Comparison of ENCODE assay signal across 27 cellular contexts in genomic region chr5:40514986-40515385, GRCh38.
DNase-seq lines count a peak whose midpoint lies in the region; ATAC-seq and TF ChIP-seq lines count a peak whose summit lies in the region.
"Had no signal": no experiment of that assay in that cellular context is flagged by ENCODE, and none has a peak within 500 bp of the region (broad histone marks: within the 10 kb centered on the region; RNA-seq: fewer than 3 reads in every experiment).

No MANE protein-coding gene starts in this region.

- H3K9me3 ChIP-seq in DOHH2 (ENCODE audit: control insufficient read depth, insufficient read depth, low read length), result no peaks in the 10 kb centered on the region
- H3K9me3 ChIP-seq: HAP-1, left ventricle myocardium inferior, upper lobe of right lung had no signal

- peak overlapping the region; percentile 87 for H3K27ac Mint-ChIP-seq in activated naive CD4-positive, alpha-beta T cell treated with anti-CD3 and anti-CD28 coated beads, Interleukin-2, amount 10 ng/mL, durations not matched to agents 7 days and 5 days
- peak overlapping the region; percentile 21 for H3K27ac Mint-ChIP-seq in activated CD8-positive, alpha-beta T cell treated with anti-CD3 and anti-CD28 coated beads for 36 hours
- peak overlapping the region; percentile 69 to 96 (median 84) for H3K27ac Mint-ChIP-seq in naive thymus-derived CD8-positive, alpha-beta T cell
- H3K27ac Mint-ChIP-seq: activated B cell treated with CpG ODN at 0.5 μM for 24 hours; activated CD8-positive, alpha-beta memory T cell treated with anti-CD3 and anti-CD28 coated beads, Interleukin-2, amount 10 ng/mL, durations not matched to agents 7 days and 5 days; nephron progenitor cell had no signal

- no peak for ATAC-seq in activated CD8-positive, alpha-beta T cell treated with anti-CD3 and anti-CD28 coated beads for 36 hours
- peak; percentile 46 to 83 for ATAC-seq in naive thymus-derived CD8-positive, alpha-beta T cell
- ATAC-seq: activated CD8-positive, alpha-beta memory T cell treated with anti-CD3 and anti-CD28 coated beads, Interleukin-2, amount 10 ng/mL, durations not matched to agents 7 days and 5 days; right cardiac atrium; upper lobe of right lung had no signal

- H3K27ac ChIP-seq in DOHH2 (ENCODE audit: low read depth, low read length), result no peak overlapping the region
- H3K27ac ChIP-seq: C4-2B, hepatocyte, left ventricle myocardium inferior, parathyroid adenoma, SK-N-MC, upper lobe of right lung had no signal

- H3K4me2 ChIP-seq in DOHH2 (ENCODE audit: low read length), result 0 out of 2 replicates have a peak overlapping the region, but pooled peaks have one; percentile 18
- H3K4me2 ChIP-seq: hepatocyte had no signal

- no peak overlapping the region for H3K4me3 ChIP-seq in DOHH2 (ENCODE audit: low read length)
- H3K4me3 ChIP-seq: HAP-1, hepatocyte, left ventricle myocardium inferior, SK-N-MC, upper lobe of right lung had no signal

- peaks cover 48% of the 10 kb centered on the region for H3K4me1 Mint-ChIP-seq in activated naive CD4-positive, alpha-beta T cell treated with anti-CD3 and anti-CD28 coated beads, Interleukin-2, amount 10 ng/mL, durations not matched to agents 7 days and 5 days
- peaks cover 30% of the 10 kb centered on the region for H3K4me1 Mint-ChIP-seq in activated CD8-positive, alpha-beta T cell treated with anti-CD3 and anti-CD28 coated beads for 36 hours (ENCODE audit: low read depth)
- H3K4me1 Mint-ChIP-seq in naive thymus-derived CD8-positive, alpha-beta T cell, result peaks cover 25 to 42% (median 29%) of the 10 kb centered on the region in 4 donors
- H3K4me1 Mint-ChIP-seq: nephron progenitor cell had no signal

- no peaks in the 10 kb centered on the region for H3F3A ChIP-seq in DOHH2 (ENCODE audit: control insufficient read depth, insufficient read depth)

- peak; percentile 38 for DNase-seq in activated naive CD4-positive, alpha-beta T cell treated with anti-CD3 and anti-CD28 coated beads, Interleukin-2, amount 10 ng/mL, durations not matched to agents 7 days and 5 days
- DNase-seq in activated naive CD4-positive, alpha-beta T cell treated with Interleukin-2 at 50 U/mL for 16 hours, result no peak
- no peak for DNase-seq in activated CD8-positive, alpha-beta T cell treated with anti-CD3 and anti-CD28 coated beads for 36 hours
- peak in 6 of 10 donors; percentile 2 to 56 (median 31) for DNase-seq in naive thymus-derived CD8-positive, alpha-beta T cell
- no peak for DNase-seq in activated CD4-positive, CD25-positive, alpha-beta regulatory T cell (lab: John Stamatoyannopoulos, UW)
- DNase-seq in NK-92 treated with Interleukin-12 subunit alpha and Interleukin-12 subunit beta, amount 100 ng/mL, for 24 hours (lab: John Stamatoyannopoulos, UW), result no peak
- DNase-seq in glomerular visceral epithelial cell (ENCODE audit: extremely low spot score), result no peak
- DNase-seq: ACHN; activated B cell treated with CpG ODN at 0.5 μM for 24 hours; activated CD8-positive, alpha-beta memory T cell treated with anti-CD3 and anti-CD28 coated beads, Interleukin-2, amount 10 ng/mL, durations not matched to agents 7 days and 5 days; cerebellar nuclear complex; DMS53; foreskin fibroblast; IMR-90; left ventricle myocardium inferior; MM.1S; NCI-H1436; NCI-H524; nephron progenitor cell; right cardiac atrium; upper lobe of right lung had no signal

- no peaks in the 10 kb centered on the region for H4K20me1 ChIP-seq in DOHH2 (ENCODE audit: control insufficient read depth, insufficient read depth, low read depth, low read length)

- peak overlapping the region; percentile 13 for H3K4me3 Mint-ChIP-seq in activated naive CD4-positive, alpha-beta T cell treated with anti-CD3 and anti-CD28 coated beads, Interleukin-2, amount 10 ng/mL, durations not matched to agents 7 days and 5 days
- H3K4me3 Mint-ChIP-seq in activated CD8-positive, alpha-beta T cell treated with anti-CD3 and anti-CD28 coated beads for 36 hours, result no peak overlapping the region
- H3K4me3 Mint-ChIP-seq in naive thymus-derived CD8-positive, alpha-beta T cell, result peak overlapping the region in 9 of 10 donors; percentile 38 to 77 (median 63)
- H3K4me3 Mint-ChIP-seq: activated B cell treated with CpG ODN at 0.5 μM for 24 hours; activated CD8-positive, alpha-beta memory T cell treated with anti-CD3 and anti-CD28 coated beads, Interleukin-2, amount 10 ng/mL, durations not matched to agents 7 days and 5 days; nephron progenitor cell had no signal

- POLR2A ChIA-PET in activated CD8-positive, alpha-beta T cell treated with anti-CD3 and anti-CD28 coated beads for 36 hours (lab: Charles Lee), result no interaction called here
- POLR2A ChIA-PET in naive thymus-derived CD8-positive, alpha-beta T cell (lab: Charles Lee), result interaction anchor here (1.8 kb wide), 1 partner anchor 165 kb away, joined by 4 read pairs; the partner anchor contains the start of gene PTGER4

- H3K4me1 ChIP-seq in DOHH2 (ENCODE audit: control insufficient read depth, low read length), result peaks cover 8% of the 10 kb centered on the region
- H3K4me1 ChIP-seq: HAP-1, left ventricle myocardium inferior, parathyroid adenoma, upper lobe of right lung had no signal

- no peaks in the 10 kb centered on the region for H3K27me3 ChIP-seq in DOHH2 (ENCODE audit: control insufficient read depth, low read length)
- H3K27me3 ChIP-seq: hepatocyte, upper lobe of right lung had no signal

- no peaks in the 10 kb centered on the region for H3K79me2 ChIP-seq in DOHH2 (ENCODE audit: control insufficient read depth, low read length)
- H3K79me2 ChIP-seq: hepatocyte, parathyroid adenoma had no signal

- H3K36me3 Mint-ChIP-seq in activated naive CD4-positive, alpha-beta T cell treated with anti-CD3 and anti-CD28 coated beads, Interleukin-2, amount 10 ng/mL, durations not matched to agents 7 days and 5 days, result peaks cover 11% of the 10 kb centered on the region
- H3K36me3 Mint-ChIP-seq in activated CD8-positive, alpha-beta T cell treated with anti-CD3 and anti-CD28 coated beads for 36 hours (ENCODE audit: low read depth), result peaks cover 4% of the 10 kb centered on the region
- H3K36me3 Mint-ChIP-seq in naive thymus-derived CD8-positive, alpha-beta T cell, result no peaks in the 10 kb centered on the region

- CTCF ChIA-PET in activated naive CD4-positive, alpha-beta T cell treated with anti-CD3 and anti-CD28 coated beads, Interleukin-2, amount 10 ng/mL, durations not matched to agents 7 days and 5 days (lab: Charles Lee), result no interaction called here
- CTCF ChIA-PET in activated CD8-positive, alpha-beta T cell treated with anti-CD3 and anti-CD28 coated beads for 36 hours (lab: Charles Lee), result interaction anchor here (0.7 to 2.0 kb wide), 4 partner anchors 11 to 158 kb away, joined by 3 to 7 read pairs (median 3); no protein-coding TSS in a partner anchor

- intact Hi-C loops in activated CD8-positive, alpha-beta T cell treated with anti-CD3 and anti-CD28 coated beads for 36 hours (cut with micrococcal nuclease), result no loop called here

- TF ChIP-seq CTCF in DOHH2 (IDR thresholded peaks at IDR 0.05; ENCODE audit: low read depth, low read length, poor library complexity, severe bottlenecking), result no peak
- TF ChIP-seq CTCF in activated CD8-positive, alpha-beta T cell treated with anti-CD3 and anti-CD28 coated beads for 36 hours (IDR thresholded peaks at IDR 0.05), result no peak

- no peaks in the 10 kb centered on the region for H3K27me3 Mint-ChIP-seq in activated naive CD4-positive, alpha-beta T cell treated with anti-CD3 and anti-CD28 coated beads, Interleukin-2, amount 10 ng/mL, durations not matched to agents 7 days and 5 days
- no peaks in the 10 kb centered on the region for H3K27me3 Mint-ChIP-seq in activated CD8-positive, alpha-beta T cell treated with anti-CD3 and anti-CD28 coated beads for 36 hours
- no peaks in the 10 kb centered on the region for H3K27me3 Mint-ChIP-seq in naive thymus-derived CD8-positive, alpha-beta T cell
- H3K27me3 Mint-ChIP-seq: activated B cell treated with CpG ODN at 0.5 μM for 24 hours; activated CD8-positive, alpha-beta memory T cell treated with anti-CD3 and anti-CD28 coated beads, Interleukin-2, amount 10 ng/mL, durations not matched to agents 7 days and 5 days had no signal

- peaks cover 4% of the 10 kb centered on the region for H3K9me3 Mint-ChIP-seq in activated naive CD4-positive, alpha-beta T cell treated with anti-CD3 and anti-CD28 coated beads, Interleukin-2, amount 10 ng/mL, durations not matched to agents 7 days and 5 days
- H3K9me3 Mint-ChIP-seq in activated CD8-positive, alpha-beta T cell treated with anti-CD3 and anti-CD28 coated beads for 36 hours, result no peaks in the 10 kb centered on the region
- no peaks in the 10 kb centered on the region for H3K9me3 Mint-ChIP-seq in naive thymus-derived CD8-positive, alpha-beta T cell
- H3K9me3 Mint-ChIP-seq: activated B cell treated with CpG ODN at 0.5 μM for 24 hours, nephron progenitor cell had no signal

- H3K36me3 ChIP-seq in DOHH2 (ENCODE audit: control insufficient read depth, low read length), result no peaks in the 10 kb centered on the region
- H3K36me3 ChIP-seq: HAP-1, left ventricle myocardium inferior, upper lobe of right lung had no signal

- H3K9me2 ChIP-seq in DOHH2 (replicated peaks; ENCODE audit: control insufficient read depth, low read length), result no peaks in the 10 kb centered on the region

Comparison
In these comparisons a context has a peak if more than half of its experiments do, and no peak if none do; other contexts are left out.
1. DNase-seq: peak in activated naive CD4-positive, alpha-beta T cell treated with anti-CD3 and anti-CD28 coated beads, Interleukin-2, amount 10 ng/mL, durations not matched to agents 7 days and 5 days (single experiment) and naive thymus-derived CD8-positive, alpha-beta T cell (6 of 10); none in activated naive CD4-positive, alpha-beta T cell treated with Interleukin-2 at 50 U/mL for 16 hours (single experiment), activated CD8-positive, alpha-beta T cell treated with anti-CD3 and anti-CD28 coated beads for 36 hours (single experiment), activated CD4-positive, CD25-positive, alpha-beta regulatory T cell (0 of 4), NK-92 treated with Interleukin-12 subunit alpha and Interleukin-12 subunit beta, amount 100 ng/mL, for 24 hours (single experiment) and glomerular visceral epithelial cell (single experiment).
2. H3K27ac Mint-ChIP-seq: peak in every context shown above with its lines; median percentile 87 in activated naive CD4-positive, alpha-beta T cell treated with anti-CD3 and anti-CD28 coated beads, Interleukin-2, amount 10 ng/mL, durations not matched to agents 7 days and 5 days; 84 in naive thymus-derived CD8-positive, alpha-beta T cell; 21 in activated CD8-positive, alpha-beta T cell treated with anti-CD3 and anti-CD28 coated beads for 36 hours.